ENCODE assay signal across 34 cellular contexts in the genomic region with DNA sequence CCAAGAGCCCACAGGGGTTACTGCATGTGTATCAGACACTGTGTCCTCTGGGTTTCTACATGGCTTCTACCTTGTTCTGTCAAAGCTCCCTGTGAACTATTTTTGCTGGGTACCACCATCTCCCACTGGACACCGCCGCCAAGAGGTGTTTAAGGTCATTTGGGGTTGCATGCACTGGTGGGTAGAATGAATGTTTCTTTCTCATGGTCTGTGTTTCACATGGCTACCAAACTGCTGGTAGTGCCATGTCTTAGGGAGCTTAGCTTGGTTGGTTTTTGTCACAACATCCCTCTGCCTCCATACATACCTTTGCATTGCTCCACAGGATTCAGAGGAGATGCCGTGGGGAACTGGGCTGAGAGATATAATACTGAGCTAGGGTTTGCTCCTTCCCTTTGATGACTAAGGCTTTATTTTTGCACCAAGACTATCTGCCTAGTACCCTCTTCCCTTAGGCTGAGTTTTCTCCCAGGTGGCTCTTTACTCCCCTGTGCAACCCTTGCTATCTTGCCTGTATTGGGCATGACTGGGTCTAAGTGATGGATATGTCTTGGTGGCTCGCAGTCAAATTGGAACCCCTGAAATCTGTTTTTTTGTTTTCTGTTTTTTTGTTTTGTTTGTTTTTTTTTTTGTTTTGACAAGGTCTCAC.
"Had no signal": no experiment of that assay in that cellular context is flagged by ENCODE, and none has a peak within 500 bp of the region (broad histone marks: within the 10 kb centered on the region; RNA-seq: fewer than 3 reads in every experiment).

No MANE protein-coding gene starts in this region.

- H3K4me1 ChIP-seq: Peyer's patch, SJSA1 had no signal

- H3K27ac ChIP-seq: KMS-11, Peyer's patch, SJSA1, VCaP had no signal

- H3K9ac ChIP-seq: KMS-11, SK-N-SH had no signal

- H3K9me3 Mint-ChIP-seq: activated CD4-positive, alpha-beta memory T cell treated with anti-CD3 and anti-CD28 coated beads, Interleukin-2, amount 10 ng/mL, durations not matched to agents 7 days and 5 days had no signal

- H3K27ac Mint-ChIP-seq: activated CD4-positive, alpha-beta memory T cell treated with anti-CD3 and anti-CD28 coated beads, Interleukin-2, amount 10 ng/mL, durations not matched to agents 7 days and 5 days; activated CD8-positive, alpha-beta memory T cell treated with anti-CD3 and anti-CD28 coated beads, Interleukin-2, amount 10 ng/mL, durations not matched to agents 7 days and 5 days; activated naive CD4-positive, alpha-beta T cell treated with anti-CD3 and anti-CD28 coated beads, Interleukin-2, amount 10 ng/mL, durations not matched to agents 7 days and 5 days; activated naive CD8-positive, alpha-beta T cell; activated naive CD8-positive, alpha-beta T cell treated with anti-CD3 and anti-CD28 coated beads, Interleukin-2, amount 50 U/mL, for 24 hours; brain; T-helper 1 cell treated with Interleukin-12 subunit alpha and Interleukin-12 subunit beta and Interleukin-4 antibody, amounts not matched to agents 30 μg/mL and 1 μg/mL, for 36 hours; T-helper 2 cell treated with Interferon-gamma antibody and Interleukin-4, amounts not matched to agents 5 μg/mL and 100 μg/mL, for 36 hours had no signal

- H3K4me1 Mint-ChIP-seq: activated CD4-positive, alpha-beta memory T cell treated with anti-CD3 and anti-CD28 coated beads, Interleukin-2, amount 10 ng/mL, durations not matched to agents 7 days and 5 days; activated CD8-positive, alpha-beta memory T cell treated with anti-CD3 and anti-CD28 coated beads, Interleukin-2, amount 10 ng/mL, durations not matched to agents 7 days and 5 days; activated naive CD4-positive, alpha-beta T cell treated with anti-CD3 and anti-CD28 coated beads, Interleukin-2, amount 10 ng/mL, durations not matched to agents 7 days and 5 days; activated naive CD8-positive, alpha-beta T cell treated with anti-CD3 and anti-CD28 coated beads, Interleukin-2, amount 50 U/mL, for 24 hours; brain had no signal

- H3K4me3 Mint-ChIP-seq: activated CD4-positive, alpha-beta memory T cell treated with anti-CD3 and anti-CD28 coated beads, Interleukin-2, amount 10 ng/mL, durations not matched to agents 7 days and 5 days; activated CD8-positive, alpha-beta memory T cell treated with anti-CD3 and anti-CD28 coated beads, Interleukin-2, amount 10 ng/mL, durations not matched to agents 7 days and 5 days; activated naive CD4-positive, alpha-beta T cell treated with anti-CD3 and anti-CD28 coated beads, Interleukin-2, amount 10 ng/mL, durations not matched to agents 7 days and 5 days; activated naive CD8-positive, alpha-beta T cell; activated naive CD8-positive, alpha-beta T cell treated with anti-CD3 and anti-CD28 coated beads, Interleukin-2, amount 50 U/mL, for 24 hours; brain; T-helper 1 cell treated with Interleukin-12 subunit alpha and Interleukin-12 subunit beta and Interleukin-4 antibody, amounts not matched to agents 30 μg/mL and 1 μg/mL, for 36 hours; T-helper 2 cell treated with Interferon-gamma antibody and Interleukin-4, amounts not matched to agents 5 μg/mL and 100 μg/mL, for 36 hours had no signal

- H3K27me3 Mint-ChIP-seq: activated CD4-positive, alpha-beta memory T cell treated with anti-CD3 and anti-CD28 coated beads, Interleukin-2, amount 10 ng/mL, durations not matched to agents 7 days and 5 days; activated CD8-positive, alpha-beta memory T cell treated with anti-CD3 and anti-CD28 coated beads, Interleukin-2, amount 10 ng/mL, durations not matched to agents 7 days and 5 days; activated naive CD4-positive, alpha-beta T cell treated with anti-CD3 and anti-CD28 coated beads, Interleukin-2, amount 10 ng/mL, durations not matched to agents 7 days and 5 days; activated naive CD8-positive, alpha-beta T cell; activated naive CD8-positive, alpha-beta T cell treated with anti-CD3 and anti-CD28 coated beads, Interleukin-2, amount 50 U/mL, for 24 hours; brain had no signal

- ATAC-seq: activated CD8-positive, alpha-beta memory T cell treated with anti-CD3 and anti-CD28 coated beads, Interleukin-2, amount 10 ng/mL, durations not matched to agents 7 days and 5 days; activated naive CD8-positive, alpha-beta T cell treated with anti-CD3 and anti-CD28 coated beads, Interleukin-2, amount 50 U/mL, for 24 hours; PC-3 had no signal

- H3K36me3 Mint-ChIP-seq: activated CD8-positive, alpha-beta memory T cell treated with anti-CD3 and anti-CD28 coated beads, Interleukin-2, amount 10 ng/mL, durations not matched to agents 7 days and 5 days; activated naive CD4-positive, alpha-beta T cell treated with anti-CD3 and anti-CD28 coated beads, Interleukin-2, amount 10 ng/mL, durations not matched to agents 7 days and 5 days; brain had no signal

- H3K27me3 ChIP-seq: Peyer's patch, SJSA1 had no signal

- DNase-seq: activated CD4-positive, alpha-beta memory T cell treated with anti-CD3 and anti-CD28 coated beads, Interleukin-2, amount 10 ng/mL, durations not matched to agents 7 days and 5 days; activated CD4-positive, alpha-beta T cell treated with anti-CD3 and anti-CD28 coated beads for 1 hour; activated CD4-positive, alpha-beta T cell treated with anti-CD3 and anti-CD28 coated beads for 48 hours; activated CD4-positive, CD25-positive, alpha-beta regulatory T cell; activated CD8-positive, alpha-beta memory T cell treated with anti-CD3 and anti-CD28 coated beads for 24 hours; activated CD8-positive, alpha-beta memory T cell treated with anti-CD3 and anti-CD28 coated beads, Interleukin-2, amount 10 ng/mL, durations not matched to agents 7 days and 5 days; activated CD8-positive, alpha-beta memory T cell treated with anti-CD3 and anti-CD28 coated beads, Interleukin-2, amount 50 U/mL, for 48 hours; activated effector memory CD4-positive, alpha-beta T cell treated with Interleukin-2 at 50 U/mL for 16 hours; activated naive CD4-positive, alpha-beta T cell treated with anti-CD3 and anti-CD28 coated beads, Interleukin-2, amount 10 ng/mL, durations not matched to agents 7 days and 5 days; activated naive CD8-positive, alpha-beta T cell treated with anti-CD3 and anti-CD28 coated beads, Interleukin-2, amount 50 U/mL, for 24 hours; activated T-cell treated with anti-CD3 and anti-CD28 coated beads, Interleukin-2, amount 50 U/mL, for 48 hours; anterior cingulate cortex; central memory CD4-positive, alpha-beta T cell; MM.1S; MV-4-11; NCI-H1092; NCI-H1436 treated with DMSO at 0.1 percent for 48 hours; NCI-H1694 treated with DMSO at 0.1 percent for 48 hours; NCI-H2029; NCI-H345; NCI-H748 treated with DMSO at 0.1 percent for 48 hours; NK-92 treated with Interleukin-12 subunit alpha and Interleukin-12 subunit beta, amount 100 ng/mL, for 24 hours; PC-3; Peyer's patch; RPMI8226; SHP77 treated with DMSO at 0.1 percent for 48 hours; SK-N-SH had no signal

- H3K4me3 ChIP-seq: Peyer's patch, SJSA1 had no signal

- H3K36me3 ChIP-seq: Peyer's patch, SJSA1 had no signal

- H3K4me2 ChIP-seq: KMS-11, SK-N-SH had no signal

- H3K9me3 ChIP-seq: Peyer's patch, SJSA1, SK-N-SH had no signal
